8 cellular contexts compared by ENCODE assay signal in genomic region chr13:44050450-44051063, GRCh38.
DNase-seq lines count a peak whose midpoint lies in the region; ATAC-seq and TF ChIP-seq lines count a peak whose summit lies in the region.

No MANE protein-coding gene starts in this region.

- H3K27ac Mint-ChIP-seq in mesothelial cell of epicardium: no peak overlapping the region
- no peak overlapping the region for H3K27ac Mint-ChIP-seq in activated naive CD8-positive, alpha-beta T cell treated with anti-CD3 and anti-CD28 coated beads for 36 hours
- H3K27ac Mint-ChIP-seq in activated CD4-positive, alpha-beta T cell treated with anti-CD3 and anti-CD28 coated beads, Interleukin-2, amount 10 ng/mL, durations not matched to agents 7 days and 5 days: no peak overlapping the region

- H3K27me3 Mint-ChIP-seq in mesothelial cell of epicardium (ENCODE audit: low read depth): peaks cover 9% of the 10 kb centered on the region
- peaks cover 35% of the 10 kb centered on the region for H3K27me3 Mint-ChIP-seq in activated naive CD8-positive, alpha-beta T cell treated with anti-CD3 and anti-CD28 coated beads for 36 hours
- H3K27me3 Mint-ChIP-seq in activated CD4-positive, alpha-beta T cell treated with anti-CD3 and anti-CD28 coated beads, Interleukin-2, amount 10 ng/mL, durations not matched to agents 7 days and 5 days: peaks cover 41% of the 10 kb centered on the region

- no peaks in the 10 kb centered on the region for H3K9me3 Mint-ChIP-seq in mesothelial cell of epicardium
- no peaks in the 10 kb centered on the region for H3K9me3 Mint-ChIP-seq in activated naive CD8-positive, alpha-beta T cell treated with anti-CD3 and anti-CD28 coated beads for 36 hours
- no peaks in the 10 kb centered on the region for H3K9me3 Mint-ChIP-seq in activated CD4-positive, alpha-beta T cell treated with anti-CD3 and anti-CD28 coated beads, Interleukin-2, amount 10 ng/mL, durations not matched to agents 7 days and 5 days

- peaks cover 26% of the 10 kb centered on the region for H3K4me1 Mint-ChIP-seq in mesothelial cell of epicardium
- H3K4me1 Mint-ChIP-seq in activated naive CD8-positive, alpha-beta T cell treated with anti-CD3 and anti-CD28 coated beads for 36 hours: peaks cover 6% of the 10 kb centered on the region
- H3K4me1 Mint-ChIP-seq in activated CD4-positive, alpha-beta T cell treated with anti-CD3 and anti-CD28 coated beads, Interleukin-2, amount 10 ng/mL, durations not matched to agents 7 days and 5 days: peaks cover 2% of the 10 kb centered on the region

- POLR2A ChIA-PET in activated CD4-positive, alpha-beta T cell treated with anti-CD3 and anti-CD28 coated beads, Interleukin-2, amount 10 ng/mL, durations not matched to agents 7 days and 5 days (lab: Charles Lee): no interaction called here

- no peak for ATAC-seq in HG03469 (IDR thresholded peaks at IDR 0.05; ENCODE audit: unreplicated experiment)

- no peak overlapping the region for H3K4me3 Mint-ChIP-seq in mesothelial cell of epicardium
- no peak overlapping the region for H3K4me3 Mint-ChIP-seq in activated naive CD8-positive, alpha-beta T cell treated with anti-CD3 and anti-CD28 coated beads for 36 hours
- H3K4me3 Mint-ChIP-seq in activated CD4-positive, alpha-beta T cell treated with anti-CD3 and anti-CD28 coated beads, Interleukin-2, amount 10 ng/mL, durations not matched to agents 7 days and 5 days: no peak overlapping the region

- peak; percentile 77 for TF ChIP-seq CTCF in cardiac fibroblast (IDR thresholded peaks at IDR 0.05; ENCODE audit: low read depth, low read length)
- peak; percentile 70 for TF ChIP-seq CTCF in mesothelial cell of epicardium (IDR thresholded peaks at IDR 0.05; ENCODE audit: unreplicated experiment)

- H3K4me3 ChIP-seq in cardiac fibroblast (replicated peaks in 1 of 2; ENCODE audit: low read depth in 2 of 2, low read length in 2 of 2): no peak overlapping the region

- DNase-seq in NCI-H1105 treated with DMSO at 0.1 percent for 48 hours (lab: John Stamatoyannopoulos, UW) (peak; percentile 15), NCI-H1105 (lab: John Stamatoyannopoulos, UW) (no peak), NCI-H1694 (lab: John Stamatoyannopoulos, UW) (peak; percentile 53), cardiac fibroblast (ENCODE audit: low read depth in 2 of 2) (peak; percentile 54 to 66), mesothelial cell of epicardium (ENCODE audit: low spot score in 2 of 2, unreplicated experiment in 2 of 2) (no peak)
- no peak for DNase-seq in activated naive CD8-positive, alpha-beta T cell treated with anti-CD3 and anti-CD28 coated beads for 36 hours
- no peak for DNase-seq in activated CD4-positive, alpha-beta T cell treated with anti-CD3 and anti-CD28 coated beads, Interleukin-2, amount 10 ng/mL, durations not matched to agents 7 days and 5 days

- CTCF ChIA-PET in activated CD4-positive, alpha-beta T cell treated with anti-CD3 and anti-CD28 coated beads, Interleukin-2, amount 10 ng/mL, durations not matched to agents 7 days and 5 days (lab: Charles Lee): no interaction called here

- no peaks in the 10 kb centered on the region for H3K36me3 Mint-ChIP-seq in mesothelial cell of epicardium
- H3K36me3 Mint-ChIP-seq in activated naive CD8-positive, alpha-beta T cell treated with anti-CD3 and anti-CD28 coated beads for 36 hours: no peaks in the 10 kb centered on the region
- no peaks in the 10 kb centered on the region for H3K36me3 Mint-ChIP-seq in activated CD4-positive, alpha-beta T cell treated with anti-CD3 and anti-CD28 coated beads, Interleukin-2, amount 10 ng/mL, durations not matched to agents 7 days and 5 days (ENCODE audit: low read depth)

Comparison
In these comparisons a context has a peak if more than half of its experiments do, and no peak if none do; other contexts are left out.
1. DNase-seq: peak in NCI-H1105 treated with DMSO at 0.1 percent for 48 hours (single experiment), NCI-H1694 (single experiment) and cardiac fibroblast (2 of 2); none in NCI-H1105 (single experiment), mesothelial cell of epicardium (0 of 2), activated naive CD8-positive, alpha-beta T cell treated with anti-CD3 and anti-CD28 coated beads for 36 hours (single experiment) and activated CD4-positive, alpha-beta T cell treated with anti-CD3 and anti-CD28 coated beads, Interleukin-2, amount 10 ng/mL, durations not matched to agents 7 days and 5 days (single experiment).